Comparison of ENCODE assay signal across 10 cellular contexts in genomic region chr14:71566276-71566675, GRCh38.
A peak's percentile ranks its signal among the peaks of the same experiment; 100 is the strongest.
DNase-seq lines count a peak whose midpoint lies in the region; ATAC-seq and TF ChIP-seq lines count a peak whose summit lies in the region.
"Had no signal": no experiment of that assay in that cellular context is flagged by ENCODE, and none has a peak within 500 bp of the region (broad histone marks: within the 10 kb centered on the region; RNA-seq: fewer than 3 reads in every experiment).

No MANE protein-coding gene starts in this region.

- no peaks in the 10 kb centered on the region for H3K9me3 ChIP-seq in smooth muscle cell (replicated peaks; ENCODE audit: low read depth)
- H3K9me3 ChIP-seq: SJSA1 had no signal

- H2AFZ ChIP-seq in smooth muscle cell (ENCODE audit: low read depth), result no peak overlapping the region

- peak overlapping the region; percentile 13 for H3K4me2 ChIP-seq in smooth muscle cell

- no peak overlapping the region for H3K27ac ChIP-seq in smooth muscle cell (ENCODE audit: low read depth)
- H3K27ac ChIP-seq: SJSA1 had no signal

- no peak overlapping the region for H3K9ac ChIP-seq in smooth muscle cell (ENCODE audit: low read depth)

- no peak for TF ChIP-seq CTCF in smooth muscle cell (IDR thresholded peaks at IDR 0.05; ENCODE audit: borderline replicate concordance, insufficient read depth, poor library complexity, severe bottlenecking)

- no peaks in the 10 kb centered on the region for H4K20me1 ChIP-seq in smooth muscle cell (ENCODE audit: low read depth)

- ATAC-seq in GM18867 (IDR thresholded peaks at IDR 0.05; ENCODE audit: unreplicated experiment), result peak; percentile 84
- peak; percentile 70 for ATAC-seq in HG02678 (IDR thresholded peaks at IDR 0.05; ENCODE audit: unreplicated experiment)

- WGBS in smooth muscle cell (ENCODE audit: low lambda C conversion rate), result 81% methylated on average over 4 of the region's 4 CpGs

- H3K36me3 ChIP-seq in smooth muscle cell (ENCODE audit: low read depth), result no peaks in the 10 kb centered on the region
- H3K36me3 ChIP-seq: SJSA1 had no signal

- peaks cover 37% of the 10 kb centered on the region for H3K79me2 ChIP-seq in smooth muscle cell (ENCODE audit: low read depth)

- no peak overlapping the region for H3K4me3 ChIP-seq in smooth muscle cell
- H3K4me3 ChIP-seq: SJSA1 had no signal

- no peaks in the 10 kb centered on the region for H3F3A ChIP-seq in smooth muscle cell (ENCODE audit: low read depth)

- no peaks in the 10 kb centered on the region for H3K4me1 ChIP-seq in smooth muscle cell (ENCODE audit: low read depth)
- H3K4me1 ChIP-seq: SJSA1 had no signal

- no peaks in the 10 kb centered on the region for H3K27me3 ChIP-seq in smooth muscle cell (ENCODE audit: low read depth)
- H3K27me3 ChIP-seq: SJSA1 had no signal

- DNase-seq in NOMO-1 treated with dmso at 0.1 percent for 144 hours (lab: John Stamatoyannopoulos, UW; ENCODE audit: unreplicated experiment) (peak; percentile 8), smooth muscle cell (lab: John Stamatoyannopoulos, UW; ENCODE audit: unreplicated experiment) (no peak), LoVo (ENCODE audit: low spot score) (no peak), cerebellar nuclear complex (lab: John Stamatoyannopoulos, UW) (no peak), RKO (ENCODE audit: low spot score) (no peak)
- DNase-seq: activated CD4-positive, alpha-beta T cell treated with anti-CD3 and anti-CD28 coated beads, Interleukin-2, amount 50 U/mL, for 1 hour; IMR-90 had no signal
